1 cellular context compared by ENCODE assay signal in genomic region chr19:48571378-48572162, GRCh38.
A peak's percentile ranks its signal among the peaks of the same experiment; 100 is the strongest.
TF ChIP-seq lines count a peak whose summit lies in the region.

No MANE protein-coding gene starts in this region.

TF ChIP-seq in GM12878, 131 proteins besides CTCF, POLR2A, EP300 and RAD21:
- TF ChIP-seq ZNF592 (IDR thresholded peaks at IDR 0.05): no peak
- no peak for TF ChIP-seq DPF2 (IDR thresholded peaks at IDR 0.05)
- TF ChIP-seq, protein P1, sequence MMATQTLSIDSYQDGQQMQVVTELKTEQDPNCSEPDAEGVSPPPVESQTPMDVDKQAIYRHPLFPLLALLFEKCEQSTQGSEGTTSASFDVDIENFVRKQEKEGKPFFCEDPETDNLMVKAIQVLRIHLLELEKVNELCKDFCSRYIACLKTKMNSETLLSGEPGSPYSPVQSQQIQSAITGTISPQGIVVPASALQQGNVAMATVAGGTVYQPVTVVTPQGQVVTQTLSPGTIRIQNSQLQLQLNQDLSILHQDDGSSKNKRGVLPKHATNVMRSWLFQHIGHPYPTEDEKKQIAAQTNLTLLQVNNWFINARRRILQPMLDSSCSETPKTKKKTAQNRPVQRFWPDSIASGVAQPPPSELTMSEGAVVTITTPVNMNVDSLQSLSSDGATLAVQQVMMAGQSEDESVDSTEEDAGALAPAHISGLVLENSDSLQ (IDR thresholded peaks at IDR 0.05): 0 out of 2 replicates have a peak, but pooled peaks have one; percentile 14
